In the genomic region with DNA sequence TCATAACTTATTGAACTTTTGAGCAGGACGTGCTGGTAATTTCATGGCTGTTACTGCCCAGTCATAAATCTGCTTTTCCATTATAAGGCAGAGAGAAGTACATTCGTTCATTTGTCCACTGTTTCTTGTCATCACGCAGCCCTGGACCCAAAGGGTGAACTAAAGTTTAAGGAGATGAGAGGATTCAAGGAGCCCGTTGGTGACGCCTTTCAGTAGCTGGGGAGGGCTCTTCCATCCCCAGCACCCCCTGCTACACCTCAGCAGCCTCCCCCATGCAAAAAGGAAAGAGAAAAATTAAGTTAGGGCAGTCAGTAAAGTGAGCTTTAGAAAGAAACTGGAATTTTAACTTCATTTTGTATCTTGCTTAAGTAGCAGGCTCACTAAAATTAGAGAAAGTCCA, we compare ENCODE assay signal across 2 cellular contexts.
TF ChIP-seq lines count a peak whose summit lies in the region.

No MANE protein-coding gene starts in this region.

TF ChIP-seq in A549, 52 proteins besides CTCF, POLR2A, EP300 and RAD21 (continued from another document):
- TF ChIP-seq NFE2L2 (conservative IDR thresholded peaks at IDR 0.05; ENCODE audit: low read length) (no peak), HEYL (CRISPR knock-in tag; IDR thresholded peaks at IDR 0.05) (no peak), MAZ (IDR thresholded peaks at IDR 0.05; ENCODE audit: borderline replicate concordance, low read depth, low read length) (no peak), RARB (CRISPR knock-in tag; IDR thresholded peaks at IDR 0.05) (no peak), ZNF302 (CRISPR knock-in tag; IDR thresholded peaks at IDR 0.05) (no peak), CBX8 (IDR thresholded peaks at IDR 0.05) (no peak), GATA3 (IDR thresholded peaks at IDR 0.05; ENCODE audit: borderline replicate concordance) (no peak), FOXS1 (CRISPR knock-in tag; IDR thresholded peaks at IDR 0.05) (no peak), NR3C1 (IDR thresholded peaks at IDR 0.05) (no peak)
- TF ChIP-seq, protein P1, sequence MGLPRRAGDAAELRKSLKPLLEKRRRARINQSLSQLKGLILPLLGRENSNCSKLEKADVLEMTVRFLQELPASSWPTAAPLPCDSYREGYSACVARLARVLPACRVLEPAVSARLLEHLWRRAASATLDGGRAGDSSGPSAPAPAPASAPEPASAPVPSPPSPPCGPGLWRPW (IDR thresholded peaks at IDR 0.05) = no peak
- TF ChIP-seq, protein P2, sequence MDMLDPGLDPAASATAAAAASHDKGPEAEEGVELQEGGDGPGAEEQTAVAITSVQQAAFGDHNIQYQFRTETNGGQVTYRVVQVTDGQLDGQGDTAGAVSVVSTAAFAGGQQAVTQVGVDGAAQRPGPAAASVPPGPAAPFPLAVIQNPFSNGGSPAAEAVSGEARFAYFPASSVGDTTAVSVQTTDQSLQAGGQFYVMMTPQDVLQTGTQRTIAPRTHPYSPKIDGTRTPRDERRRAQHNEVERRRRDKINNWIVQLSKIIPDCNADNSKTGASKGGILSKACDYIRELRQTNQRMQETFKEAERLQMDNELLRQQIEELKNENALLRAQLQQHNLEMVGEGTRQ (IDR thresholded peaks at IDR 0.05) = no peak
TF ChIP-seq in A549: peak in this region for 0.

TF ChIP-seq in GM23338, 12 proteins besides CTCF, POLR2A, EP300 and RAD21 (continued from another document):
- TF ChIP-seq, protein P3, sequence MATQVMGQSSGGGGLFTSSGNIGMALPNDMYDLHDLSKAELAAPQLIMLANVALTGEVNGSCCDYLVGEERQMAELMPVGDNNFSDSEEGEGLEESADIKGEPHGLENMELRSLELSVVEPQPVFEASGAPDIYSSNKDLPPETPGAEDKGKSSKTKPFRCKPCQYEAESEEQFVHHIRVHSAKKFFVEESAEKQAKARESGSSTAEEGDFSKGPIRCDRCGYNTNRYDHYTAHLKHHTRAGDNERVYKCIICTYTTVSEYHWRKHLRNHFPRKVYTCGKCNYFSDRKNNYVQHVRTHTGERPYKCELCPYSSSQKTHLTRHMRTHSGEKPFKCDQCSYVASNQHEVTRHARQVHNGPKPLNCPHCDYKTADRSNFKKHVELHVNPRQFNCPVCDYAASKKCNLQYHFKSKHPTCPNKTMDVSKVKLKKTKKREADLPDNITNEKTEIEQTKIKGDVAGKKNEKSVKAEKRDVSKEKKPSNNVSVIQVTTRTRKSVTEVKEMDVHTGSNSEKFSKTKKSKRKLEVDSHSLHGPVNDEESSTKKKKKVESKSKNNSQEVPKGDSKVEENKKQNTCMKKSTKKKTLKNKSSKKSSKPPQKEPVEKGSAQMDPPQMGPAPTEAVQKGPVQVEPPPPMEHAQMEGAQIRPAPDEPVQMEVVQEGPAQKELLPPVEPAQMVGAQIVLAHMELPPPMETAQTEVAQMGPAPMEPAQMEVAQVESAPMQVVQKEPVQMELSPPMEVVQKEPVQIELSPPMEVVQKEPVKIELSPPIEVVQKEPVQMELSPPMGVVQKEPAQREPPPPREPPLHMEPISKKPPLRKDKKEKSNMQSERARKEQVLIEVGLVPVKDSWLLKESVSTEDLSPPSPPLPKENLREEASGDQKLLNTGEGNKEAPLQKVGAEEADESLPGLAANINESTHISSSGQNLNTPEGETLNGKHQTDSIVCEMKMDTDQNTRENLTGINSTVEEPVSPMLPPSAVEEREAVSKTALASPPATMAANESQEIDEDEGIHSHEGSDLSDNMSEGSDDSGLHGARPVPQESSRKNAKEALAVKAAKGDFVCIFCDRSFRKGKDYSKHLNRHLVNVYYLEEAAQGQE (IDR thresholded peaks at IDR 0.05; ENCODE audit: unreplicated experiment) = no peak
- TF ChIP-seq NANOG (IDR thresholded peaks at IDR 0.05; ENCODE audit: borderline replicate concordance) (no peak), STAT1 (IDR thresholded peaks at IDR 0.05; ENCODE audit: unreplicated experiment) (no peak)
